Comparison of ENCODE assay signal across 8 cellular contexts in the genomic region with DNA sequence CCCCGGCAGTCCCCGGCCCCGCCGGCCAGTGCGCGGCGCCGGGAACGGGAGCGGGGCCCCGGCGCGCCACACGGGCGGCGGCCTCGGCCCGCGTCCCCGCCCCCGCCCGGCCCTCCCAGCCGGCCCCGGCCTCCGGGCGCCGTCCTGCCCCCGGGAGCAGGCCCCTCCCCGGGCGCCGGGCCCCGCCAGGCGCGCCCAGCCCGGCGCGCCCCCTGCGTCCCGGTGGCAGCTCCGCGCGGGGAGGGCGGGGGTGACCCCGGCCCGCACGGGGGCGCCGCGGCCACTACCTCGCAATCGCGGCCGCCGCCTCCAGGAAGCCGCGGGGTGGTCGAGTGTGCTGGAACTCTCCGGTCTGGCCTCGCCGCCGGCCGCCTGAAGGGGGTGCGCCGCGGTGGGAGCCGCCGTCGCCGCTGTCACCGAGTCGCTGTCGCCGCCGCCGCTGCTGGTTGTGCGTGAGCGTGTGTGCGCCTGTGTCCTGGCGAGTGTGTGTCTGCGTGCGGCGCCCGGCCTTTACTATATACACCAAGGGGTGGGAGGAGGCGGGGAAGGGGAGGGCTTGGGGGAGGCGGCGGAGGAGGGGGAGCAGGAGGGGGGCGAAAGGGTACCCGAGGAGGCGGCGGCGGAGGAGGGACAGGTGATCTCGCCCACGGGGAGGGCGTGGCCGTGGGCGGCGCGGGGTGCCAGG. TPM values are rescaled to one million over a fixed set of nuclear protein-coding genes. Genes with fewer than 3 reads are reported as not detected.
A peak's percentile ranks its signal among the peaks of the same experiment; 100 is the strongest.
DNase-seq lines count a peak whose midpoint lies in the region; ATAC-seq and TF ChIP-seq lines count a peak whose summit lies in the region.

Gene RAI2 (minus strand): TSS at position 488 of the 685 bp plus-strand sequence. CDS start 59,288 bp downstream, outside the sequence.

- H3K9ac ChIP-seq in NT2/D1 (ENCODE audit: insufficient read length, low read depth) = peak within 1 kb of the TSS; percentile 61

- H3K27me3 Mint-ChIP-seq in stimulated activated naive B cell treated with anti-CD40 and anti-IgM and Interleukin-4, amounts not matched to agents 10 μg/mL and 1 μg/mL and 100 μg/mL, for 72 hours = peaks cover 44 to 54% of the 10 kb centered on the region in 2 donors

- H3K9me3 Mint-ChIP-seq in stimulated activated naive B cell treated with anti-CD40 and anti-IgM and Interleukin-4, amounts not matched to agents 10 μg/mL and 1 μg/mL and 100 μg/mL, for 72 hours = no peaks in the 10 kb centered on the region

- TF ChIP-seq POLR2A in breast epithelium (IDR thresholded peaks at IDR 0.05) (no peak), lower leg skin (IDR thresholded peaks at IDR 0.05) (no peak)

- no peaks in the 10 kb centered on the region for H3K4me1 Mint-ChIP-seq in stimulated activated naive B cell treated with anti-CD40 and anti-IgM and Interleukin-4, amounts not matched to agents 10 μg/mL and 1 μg/mL and 100 μg/mL, for 72 hours

- H3K4me1 ChIP-seq in NT2/D1 (ENCODE audit: insufficient read depth, insufficient read length) (no peaks in the 10 kb centered on the region), breast epithelium (no peaks in the 10 kb centered on the region)

- H3K4me3 Mint-ChIP-seq in stimulated activated naive B cell treated with anti-CD40 and anti-IgM and Interleukin-4, amounts not matched to agents 10 μg/mL and 1 μg/mL and 100 μg/mL, for 72 hours = peak within 1 kb of the TSS; percentile 37 to 66

- peak within 1 kb of the TSS; percentile 65 to 81 for H3K27ac ChIP-seq in breast epithelium

- intact Hi-C loops in breast epithelium (cut with DNase I; ENCODE audit: low total_unique reads) (no loop called here), lower leg skin (cut with DNase I; ENCODE audit: low total_unique reads) (no loop called here)

- ATAC-seq in stimulated activated naive B cell treated with anti-CD40 and anti-IgM and Interleukin-4, amounts not matched to agents 10 μg/mL and 1 μg/mL and 100 μg/mL, for 72 hours (replicated peaks) = peak in 1 of 2 donors; percentile 29
- no peak for ATAC-seq in GM18858 (IDR thresholded peaks at IDR 0.05; ENCODE audit: unreplicated experiment)

- no peaks in the 10 kb centered on the region for H3K36me3 Mint-ChIP-seq in stimulated activated naive B cell treated with anti-CD40 and anti-IgM and Interleukin-4, amounts not matched to agents 10 μg/mL and 1 μg/mL and 100 μg/mL, for 72 hours

- H3K27me3 ChIP-seq in NT2/D1 (ENCODE audit: insufficient read depth, insufficient read length) = peaks cover 81% of the 10 kb centered on the region
- H3K27me3 ChIP-seq in breast epithelium = peaks cover 0 to 12% of the 10 kb centered on the region in 2 donors

- WGBS in lower leg skin, 2 donors = 0 to 34% methylated on average over 9 to 16 of the region's 98 CpGs

- no peaks in the 10 kb centered on the region for H3K9me3 ChIP-seq in NT2/D1 (ENCODE audit: insufficient read depth, low read length)
- no peaks in the 10 kb centered on the region for H3K9me3 ChIP-seq in breast epithelium

- no peak within 1 kb of the TSS for H3K27ac Mint-ChIP-seq in stimulated activated naive B cell treated with anti-CD40 and anti-IgM and Interleukin-4, amounts not matched to agents 10 μg/mL and 1 μg/mL and 100 μg/mL, for 72 hours

- no peaks in the 10 kb centered on the region for H3K36me3 ChIP-seq in NT2/D1 (ENCODE audit: insufficient read depth, insufficient read length, low read length)
- no peaks in the 10 kb centered on the region for H3K36me3 ChIP-seq in breast epithelium

- peak within 1 kb of the TSS; percentile 56 for H3K4me3 ChIP-seq in NT2/D1 (ENCODE audit: insufficient read length, low read depth)
- peak within 1 kb of the TSS; percentile 66 to 80 (median 67) for H3K4me3 ChIP-seq in breast epithelium
- peak within 1 kb of the TSS; percentile 55 for H3K4me3 ChIP-seq in lower leg skin (ENCODE audit: low read depth, poor library complexity, severe bottlenecking)

- TF ChIP-seq CTCF in breast epithelium (IDR thresholded peaks at IDR 0.05) (peak in 1 of 3 donors; percentile 15), lower leg skin (IDR thresholded peaks at IDR 0.05) (no peak), GM10266 (IDR thresholded peaks at IDR 0.05; ENCODE audit: control insufficient read depth, insufficient read depth, low read depth, missing control alignments) (no peak)

- DNase-seq in D341Med (ENCODE audit: low spot score) = peak; percentile 58
- no peak for DNase-seq in NT2/D1 (ENCODE audit: low read depth, low spot score)
- DNase-seq in breast epithelium (ENCODE audit: low spot score in 2 of 2) = peak in 1 of 2 donors; percentile 60
- DNase-seq in lower leg skin (ENCODE audit: low spot score in 2 of 2) = no peak
- DNase-seq in stimulated activated naive B cell treated with anti-CD40 and anti-IgM and Interleukin-4, amounts not matched to agents 10 μg/mL and 1 μg/mL and 100 μg/mL, for 72 hours = no peak
- no peak for DNase-seq in GM10266 (ENCODE audit: extremely low spot score)
- no peak for DNase-seq in NCI-H226

RNA-seq across cellular contexts. Expression of gene RAI2, which starts in this region (rescaled TPM):
- total RNA-seq in breast epithelium (10 to 100 TPM; 12.0 to 38.9 (median 18.0) TPM), lower leg skin (10 to 100 TPM in 2 of 4 donors, 1 to 10 TPM in 2; 3.9 to 13.3 (median 8.8) TPM)
